In the genomic region with DNA sequence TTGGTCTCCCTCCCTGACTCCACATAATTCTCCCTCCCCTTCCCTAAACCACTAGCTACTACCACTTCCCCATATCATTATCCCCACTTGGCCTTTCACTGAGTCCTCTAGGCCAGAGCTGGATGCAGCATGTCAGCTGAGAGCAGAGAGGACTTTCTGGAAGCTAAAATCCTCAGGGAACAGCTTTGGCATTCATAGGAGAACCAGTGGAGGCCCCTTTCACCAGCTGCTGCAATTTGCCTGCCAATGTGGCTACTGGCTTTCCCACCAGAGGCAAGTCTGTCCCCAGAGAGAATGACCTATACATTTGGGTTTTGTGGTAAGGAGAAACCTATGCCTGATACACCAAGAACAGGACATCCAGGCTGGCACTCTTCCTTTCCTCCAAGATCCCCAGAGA, we compare ENCODE assay signal across 20 cellular contexts. TPM values are rescaled to one million over a fixed set of nuclear protein-coding genes. Genes with fewer than 3 reads are reported as not detected.
"Had no signal": no experiment of that assay in that cellular context is flagged by ENCODE, and none has a peak within 500 bp of the region (broad histone marks: within the 10 kb centered on the region; RNA-seq: fewer than 3 reads in every experiment).

No MANE protein-coding gene starts in this region.

- H3K27ac ChIP-seq: breast epithelium, dorsolateral prefrontal cortex, left ventricle myocardium inferior, neutrophil, tibial nerve, uterus had no signal

- H3K4me3 ChIP-seq: breast epithelium, dorsolateral prefrontal cortex, left ventricle myocardium inferior, mucosa of descending colon, tibial nerve, uterus had no signal

- H3K27me3 ChIP-seq: breast epithelium, dorsolateral prefrontal cortex, neutrophil, tibial nerve, uterus had no signal

- H3K36me3 ChIP-seq: breast epithelium, neutrophil, uterus had no signal

- DNase-seq: activated CD4-positive, alpha-beta T cell treated with anti-CD3 and anti-CD28 coated beads, Interleukin-2, amount 50 U/mL, for 1 hour; activated naive CD4-positive, alpha-beta T cell; aorta; dorsolateral prefrontal cortex; hippocampal formation; kidney; left ventricle myocardium inferior; mucosa of descending colon; naive thymus-derived CD8-positive, alpha-beta T cell; posterior cingulate gyrus; stimulated activated CD4-positive, alpha-beta T cell treated with anti-CD3 and anti-CD28 coated beads, Interleukin-15, amount 100 ng/mL, for 24 hours; stimulated activated CD4-positive, alpha-beta T cell treated with anti-CD3 and anti-CD28 coated beads, Interleukin-4, amount 100 ng/mL, for 1 hour; stimulated activated naive CD4-positive, alpha-beta T cell; uterus had no signal

- H3K4me1 ChIP-seq: breast epithelium, uterus had no signal

- H3K9me3 ChIP-seq: breast epithelium, left ventricle myocardium inferior, mucosa of descending colon, neutrophil, tibial nerve, uterus had no signal

RNA-seq across cellular contexts. Expression of a gene that starts 14.6 kb away (rescaled TPM):
- total RNA-seq: activated CD8-positive, alpha-beta memory T cell treated with anti-CD3 and anti-CD28 coated beads for 36 hours; aorta; esophagus mucosa; left ventricle myocardium inferior; mucosa of descending colon; naive thymus-derived CD8-positive, alpha-beta T cell; skeletal muscle tissue had no signal
- polyA plus RNA-seq: aorta; naive thymus-derived CD8-positive, alpha-beta T cell had no signal
